Comparison of ENCODE assay signal across 25 cellular contexts in genomic region chr12:108282160-108282559, GRCh38. TPM values are rescaled to one million over a fixed set of nuclear protein-coding genes. Genes with fewer than 3 reads are reported as not detected.
"Had no signal": no experiment of that assay in that cellular context is flagged by ENCODE, and none has a peak within 500 bp of the region (broad histone marks: within the 10 kb centered on the region; RNA-seq: fewer than 3 reads in every experiment).

No MANE protein-coding gene starts in this region.

- H3K4me1 Mint-ChIP-seq: brain had no signal

- H3K36me3 ChIP-seq: cardiac muscle cell had no signal

- H3K4me3 Mint-ChIP-seq: activated CD4-positive, alpha-beta memory T cell treated with anti-CD3 and anti-CD28 coated beads for 36 hours; activated CD4-positive, alpha-beta T cell treated with anti-CD3 and anti-CD28 coated beads, Interleukin-2, amount 10 ng/mL, durations not matched to agents 7 days and 5 days; activated naive CD4-positive, alpha-beta T cell treated with anti-CD3 and anti-CD28 coated beads for 36 hours; activated naive CD8-positive, alpha-beta T cell; activated T-cell treated with anti-CD3 and anti-CD28 coated beads, Interleukin-2, amount 50 U/mL, for 4 hours; brain; T-cell had no signal

- H3K9me3 Mint-ChIP-seq: activated CD4-positive, alpha-beta memory T cell treated with anti-CD3 and anti-CD28 coated beads for 36 hours; activated CD4-positive, alpha-beta T cell treated with anti-CD3 and anti-CD28 coated beads, Interleukin-2, amount 10 ng/mL, durations not matched to agents 7 days and 5 days; activated T-cell treated with anti-CD3 and anti-CD28 coated beads, Interleukin-2, amount 50 U/mL, for 4 hours; brain; T-cell had no signal

- ATAC-seq: activated T-cell treated with anti-CD3 and anti-CD28 coated beads, Interleukin-2, amount 50 U/mL, for 4 hours; T-cell had no signal

- H3K27ac Mint-ChIP-seq: activated CD4-positive, alpha-beta memory T cell treated with anti-CD3 and anti-CD28 coated beads for 36 hours; activated naive CD4-positive, alpha-beta T cell treated with anti-CD3 and anti-CD28 coated beads for 36 hours; activated naive CD8-positive, alpha-beta T cell; T-cell had no signal

- DNase-seq: activated CD4-positive, alpha-beta memory T cell treated with anti-CD3 and anti-CD28 coated beads for 36 hours; activated CD4-positive, alpha-beta T cell treated with anti-CD3 and anti-CD28 coated beads, Interleukin-2, amount 10 ng/mL, durations not matched to agents 7 days and 5 days; activated CD4-positive, CD25-positive, alpha-beta regulatory T cell; activated CD8-positive, alpha-beta memory T cell treated with anti-CD3 and anti-CD28 coated beads for 24 hours; activated gamma-delta T cell; activated naive CD4-positive, alpha-beta T cell treated with anti-CD3 and anti-CD28 coated beads for 36 hours; activated T-cell treated with anti-CD3 and anti-CD28 coated beads, Interleukin-2, amount 50 U/mL, for 4 hours; amygdala; NCI-H1092; NCI-H1417; NCI-H1930; NCI-H2171; NCI-H2227 treated with DMSO at 0.1 percent for 48 hours; NCI-H446 treated with DMSO at 0.1 percent for 48 hours; NCI-H526; NCI-H774; SIG-M5; T-cell; T-helper 2 cell had no signal

- FAIRE-seq: astrocyte had no signal

- H3K4me3 ChIP-seq: cardiac muscle cell had no signal

- H3K27ac ChIP-seq: cardiac muscle cell, VCaP had no signal

- H3K27me3 ChIP-seq: cardiac muscle cell had no signal

- H3K36me3 Mint-ChIP-seq: activated CD4-positive, alpha-beta memory T cell treated with anti-CD3 and anti-CD28 coated beads for 36 hours; activated naive CD8-positive, alpha-beta T cell; brain; T-cell had no signal

RNA-seq across cellular contexts. Expression of gene CMKLR1, which starts 57.0 kb away (rescaled TPM):
- total RNA-seq: activated CD4-positive, alpha-beta memory T cell treated with anti-CD3 and anti-CD28 coated beads for 36 hours; activated CD4-positive, alpha-beta T cell treated with anti-CD3 and anti-CD28 coated beads, Interleukin-2, amount 10 ng/mL, durations not matched to agents 7 days and 5 days; activated naive CD4-positive, alpha-beta T cell treated with anti-CD3 and anti-CD28 coated beads for 36 hours; cardiac muscle cell; OCI-LY7 had no signal
